In the genomic region with DNA sequence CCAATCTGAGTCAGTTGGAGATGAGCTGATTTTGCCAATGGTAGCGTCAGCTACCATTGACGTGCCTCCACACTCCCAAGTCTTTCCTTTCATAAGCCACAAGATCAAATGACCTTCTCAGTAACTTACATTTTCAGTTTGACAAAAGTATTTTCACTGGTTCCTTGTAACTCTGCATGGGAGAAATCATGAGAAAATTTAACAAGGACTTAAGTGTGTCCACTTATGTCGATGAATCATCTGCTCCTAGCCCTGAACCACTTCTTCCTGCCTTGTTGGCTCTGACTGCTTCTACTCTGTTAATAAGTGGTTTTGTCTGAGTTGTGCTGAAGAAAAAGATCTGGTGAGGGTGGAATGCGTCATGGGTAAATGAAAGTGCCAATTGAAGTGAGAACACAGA, we compare ENCODE assay signal across 9 cellular contexts.
DNase-seq lines count a peak whose midpoint lies in the region; ATAC-seq and TF ChIP-seq lines count a peak whose summit lies in the region.
"Had no signal": no experiment of that assay in that cellular context is flagged by ENCODE, and none has a peak within 500 bp of the region (broad histone marks: within the 10 kb centered on the region; RNA-seq: fewer than 3 reads in every experiment).

No MANE protein-coding gene starts in this region.

- ATAC-seq in activated naive CD4-positive, alpha-beta T cell treated with anti-CD3 and anti-CD28 coated beads, Interleukin-2, amount 50 U/mL, for 72 hours: peak; percentile 92 to 95
- peak; percentile 60 for ATAC-seq in HG03342 (IDR thresholded peaks at IDR 0.05; ENCODE audit: unreplicated experiment)
- peak; percentile 97 for ATAC-seq in stimulated activated naive CD8-positive, alpha-beta T cell treated with anti-CD3 and anti-CD28 coated beads, Interleukin-15, amount 100 ng/mL, for 72 hours

- peaks cover 5 to 7% of the 10 kb centered on the region in 2 donors for H3K9me3 Mint-ChIP-seq in activated naive CD4-positive, alpha-beta T cell treated with anti-CD3 and anti-CD28 coated beads, Interleukin-2, amount 50 U/mL, for 72 hours
- peaks cover 6% of the 10 kb centered on the region in 2 donors for H3K9me3 Mint-ChIP-seq in stimulated activated naive CD8-positive, alpha-beta T cell treated with anti-CD3 and anti-CD28 coated beads, Interleukin-15, amount 100 ng/mL, for 72 hours
- no peaks in the 10 kb centered on the region for H3K9me3 Mint-ChIP-seq in progenitor cell of endocrine pancreas (ENCODE audit: low read depth)

- H3K4me1 Mint-ChIP-seq in stimulated activated naive CD8-positive, alpha-beta T cell treated with anti-CD3 and anti-CD28 coated beads, Interleukin-15, amount 100 ng/mL, for 72 hours: peaks cover 26% of the 10 kb centered on the region
- H3K4me1 Mint-ChIP-seq in progenitor cell of endocrine pancreas (ENCODE audit: low read depth): no peaks in the 10 kb centered on the region
- H3K4me1 Mint-ChIP-seq: neural crest cell had no signal

- no peak for DNase-seq in activated naive CD4-positive, alpha-beta T cell treated with anti-CD3 and anti-CD28 coated beads, Interleukin-2, amount 50 U/mL, for 72 hours (ENCODE audit: low spot score in 2 of 2)
- no peak for DNase-seq in activated naive CD4-positive, alpha-beta T cell treated with Interleukin-2 at 50 U/mL for 16 hours
- DNase-seq in choroid plexus epithelial cell (ENCODE audit: low read depth): peak; percentile 81
- DNase-seq in stimulated activated naive CD8-positive, alpha-beta T cell treated with anti-CD3 and anti-CD28 coated beads, Interleukin-15, amount 100 ng/mL, for 72 hours: peak in 1 of 2 donors; percentile 43
- no peak for DNase-seq in 8988T
- DNase-seq in SIG-M5 treated with dmso at 0.1 percent for 504 hours (lab: John Stamatoyannopoulos, UW; ENCODE audit: unreplicated experiment): no peak
- no peak for DNase-seq in progenitor cell of endocrine pancreas (ENCODE audit: low spot score, unreplicated experiment)

- peak overlapping the region in 1 of 2 donors; percentile 52 for H3K27ac Mint-ChIP-seq in activated naive CD4-positive, alpha-beta T cell treated with anti-CD3 and anti-CD28 coated beads, Interleukin-2, amount 50 U/mL, for 72 hours
- H3K27ac Mint-ChIP-seq in stimulated activated naive CD8-positive, alpha-beta T cell treated with anti-CD3 and anti-CD28 coated beads, Interleukin-15, amount 100 ng/mL, for 72 hours: peak overlapping the region in 1 of 2 donors; percentile 15
- H3K27ac Mint-ChIP-seq in progenitor cell of endocrine pancreas: no peak overlapping the region

- H3K27me3 Mint-ChIP-seq in stimulated activated naive CD8-positive, alpha-beta T cell treated with anti-CD3 and anti-CD28 coated beads, Interleukin-15, amount 100 ng/mL, for 72 hours: no peaks in the 10 kb centered on the region
- H3K27me3 Mint-ChIP-seq in progenitor cell of endocrine pancreas: no peaks in the 10 kb centered on the region

- no peak overlapping the region for H3K4me3 ChIP-seq in choroid plexus epithelial cell (ENCODE audit: low read depth, low read length)

- H3K4me3 Mint-ChIP-seq in stimulated activated naive CD8-positive, alpha-beta T cell treated with anti-CD3 and anti-CD28 coated beads, Interleukin-15, amount 100 ng/mL, for 72 hours: no peak overlapping the region
- H3K4me3 Mint-ChIP-seq in progenitor cell of endocrine pancreas (ENCODE audit: low read depth): no peak overlapping the region
- H3K4me3 Mint-ChIP-seq: neural crest cell had no signal

- TF ChIP-seq CTCF in choroid plexus epithelial cell (conservative IDR thresholded peaks at IDR 0.05; ENCODE audit: low read depth, low read length): no peak
- TF ChIP-seq CTCF in progenitor cell of endocrine pancreas (IDR thresholded peaks at IDR 0.05; ENCODE audit: unreplicated experiment): no peak

- peaks cover 0 to 7% of the 10 kb centered on the region in 2 donors for H3K36me3 Mint-ChIP-seq in activated naive CD4-positive, alpha-beta T cell treated with anti-CD3 and anti-CD28 coated beads, Interleukin-2, amount 50 U/mL, for 72 hours
- no peaks in the 10 kb centered on the region for H3K36me3 Mint-ChIP-seq in progenitor cell of endocrine pancreas (ENCODE audit: insufficient read depth)
